Comparison of ENCODE assay signal across 8 cellular contexts in genomic region chr22:50209893-50210292, GRCh38. TPM values are rescaled to one million over a fixed set of nuclear protein-coding genes. Genes with fewer than 3 reads are reported as not detected.
A peak's percentile ranks its signal among the peaks of the same experiment; 100 is the strongest.
DNase-seq lines count a peak whose midpoint lies in the region; ATAC-seq, FAIRE-seq and TF ChIP-seq lines count a peak whose summit lies in the region.

No MANE protein-coding gene starts in this region.

- ATAC-seq in A549, result peak; percentile 77 to 78
- ATAC-seq in omental fat pad (ENCODE audit: low FRiP score), result no peak

- peaks cover 81% of the 10 kb centered on the region for H3K36me3 Mint-ChIP-seq in activated T-cell treated with anti-CD3 and anti-CD28 coated beads, Interleukin-2, amount 50 U/mL, for 24 hours (ENCODE audit: low read depth)

- H3K4me2 ChIP-seq in A549, result no peak overlapping the region

- FAIRE-seq in A549 (lab: Jason Lieb, UNC), result no peak

- H3K27ac Mint-ChIP-seq in activated T-cell treated with anti-CD3 and anti-CD28 coated beads, Interleukin-2, amount 50 U/mL, for 24 hours, result peak overlapping the region; percentile 48

- no peak for TF ChIP-seq EP300 in A549 (IDR thresholded peaks at IDR 0.05)

- intact Hi-C loops in uterus (cut with DNase I; ENCODE audit: low total_unique reads), result loop anchor here (10.0 kb wide), 1 partner anchor 285 kb away; no protein-coding TSS in a partner anchor

- 58% methylated on average over 20 of the region's 20 CpGs for WGBS in A549 (ENCODE audit: missing lambda C conversion rate)

- H3K4me3 Mint-ChIP-seq in activated T-cell treated with anti-CD3 and anti-CD28 coated beads, Interleukin-2, amount 50 U/mL, for 24 hours, result no peak overlapping the region

- DNase-seq in A549 (ENCODE audit: low read depth in 1 of 2, low spot score in 1 of 2) (peak; percentile 52 to 58), NOMO-1 treated with DMSO at 0.1 percent for 48 hours (lab: John Stamatoyannopoulos, UW; ENCODE audit: unreplicated experiment) (peak; percentile 47), fibroblast of peridontal ligament (ENCODE audit: extremely low read depth) (peak; percentile 68), omental fat pad (ENCODE audit: low spot score) (peak; percentile 52), uterus (peak; percentile 65 to 73), T1000 (lab: John Stamatoyannopoulos, UW) (no peak)
- DNase-seq in activated T-cell treated with anti-CD3 and anti-CD28 coated beads, Interleukin-2, amount 50 U/mL, for 24 hours, result peak; percentile 74

- TF ChIP-seq CTCF in A549 (IDR thresholded peaks at IDR 0.05) (peak; percentile 66), GM12872 (IDR thresholded peaks at IDR 0.05; ENCODE audit: insufficient read depth, low read depth, low read length) (peak; percentile 91), omental fat pad (IDR thresholded peaks at IDR 0.05) (peak in 1 of 3 donors; percentile 48), uterus (IDR thresholded peaks at IDR 0.05) (peak; percentile 74 to 81 (median 76))

- no peaks in the 10 kb centered on the region for H3K9me3 ChIP-seq in A549
- H3K9me3 ChIP-seq in uterus, result no peaks in the 10 kb centered on the region

- CTCF ChIA-PET in A549 (lab: Yijun Ruan, JAX), result interaction anchor here (1.0 to 3.2 kb wide), 3 partner anchors 11 to 61 kb away, joined by 3 to 18 read pairs (median 3); no protein-coding TSS in a partner anchor

- TF ChIP-seq POLR2A in A549 (IDR thresholded peaks at IDR 0.05; ENCODE audit: low read length) (no peak), uterus (IDR thresholded peaks at IDR 0.05) (no peak)

- H3K4me1 Mint-ChIP-seq in activated T-cell treated with anti-CD3 and anti-CD28 coated beads, Interleukin-2, amount 50 U/mL, for 24 hours (ENCODE audit: low read depth), result peaks cover 17% of the 10 kb centered on the region

- no peaks in the 10 kb centered on the region for H3K27me3 ChIP-seq in uterus

- H3K27ac ChIP-seq in A549 (no peak overlapping the region), uterus (peak overlapping the region in 1 of 2 donors; percentile 29)

- H3K9me3 Mint-ChIP-seq in activated T-cell treated with anti-CD3 and anti-CD28 coated beads, Interleukin-2, amount 50 U/mL, for 24 hours, result no peaks in the 10 kb centered on the region

- no peaks in the 10 kb centered on the region for H3K27me3 Mint-ChIP-seq in activated T-cell treated with anti-CD3 and anti-CD28 coated beads, Interleukin-2, amount 50 U/mL, for 24 hours

- POLR2A ChIA-PET in A549 (lab: Yijun Ruan, JAX), result no interaction called here

- H3K4me1 ChIP-seq in A549 (no peaks in the 10 kb centered on the region), uterus (peaks cover 0 to 9% of the 10 kb centered on the region in 2 donors)

- TF ChIP-seq RAD21 in A549 (conservative IDR thresholded peaks at IDR 0.05 in 1 of 2, IDR thresholded peaks at IDR 0.05 in 1 of 2), result peak; percentile 54 to 56

- H3K36me3 ChIP-seq in uterus, result no peaks in the 10 kb centered on the region

- H3K4me3 ChIP-seq in A549 (no peak overlapping the region), uterus (no peak overlapping the region)

TF ChIP-seq in A549, 52 proteins besides CTCF, POLR2A, EP300 and RAD21:
- peak; percentile 63; the same call in 2 of the 3 replicates for TF ChIP-seq SMC3 (IDR thresholded peaks at IDR 0.05)
- no peak for TF ChIP-seq ATOH8 (CRISPR knock-in tag; IDR thresholded peaks at IDR 0.05; ENCODE audit: low read depth)

RNA-seq across cellular contexts. Expression of gene SELENOO, which starts 9.1 kb away (rescaled TPM):
- polyA plus RNA-seq in A549 (2011; rRNA removed), result 7.8 and 8.1 TPM in 2 replicates
- 25.8 and 31.2 TPM in 2 replicates for polyA plus RNA-seq in A549 (2012; cell fraction: cytosol; rRNA removed)
- 128 and 152 TPM in 2 replicates for polyA plus RNA-seq in A549 (2012; cell fraction: nucleus; rRNA removed)
- 11.3 to 14.7 TPM (median 13.7 TPM) in 3 replicates for polyA plus RNA-seq in A549 (2017; fragmentation: RNase III; extraction: RNeasy Plus Mini Kit Qiagen cat#74134 plus additional on column Dnase treatment)
- polyA minus RNA-seq in A549 (2011; rRNA and poly(A)+ RNA removed), result 4.0 and 7.8 TPM in 2 replicates
- total RNA-seq in omental fat pad, result 10 to 100 TPM; 21.2 to 38.3 (median 31.9) TPM
- 10 to 100 TPM in 2 of 4 donors, 1 to 10 TPM in 2; 1.5 to 22.1 (median 10.0) TPM for total RNA-seq in uterus

RNA-seq across cellular contexts. Expression of gene TRABD, which starts 24.2 kb away (rescaled TPM):
- polyA plus RNA-seq in A549 (2011; rRNA removed), result 13.4 and 14.8 TPM in 2 replicates
- polyA plus RNA-seq in A549 (2012; cell fraction: cytosol; rRNA removed), result 72.4 and 81.9 TPM in 2 replicates
- 220 and 320 TPM in 2 replicates for polyA plus RNA-seq in A549 (2012; cell fraction: nucleus; rRNA removed)
- polyA plus RNA-seq in A549 (2017; fragmentation: RNase III; extraction: RNeasy Plus Mini Kit Qiagen cat#74134 plus additional on column Dnase treatment), result 28.2 to 30.9 TPM (median 30.4 TPM) in 3 replicates
- polyA minus RNA-seq in A549 (2011; rRNA and poly(A)+ RNA removed), result 6.0 and 16.5 TPM in 2 replicates
- total RNA-seq in omental fat pad, result 10 to 100 TPM; 18.3 to 43.1 (median 28.4) TPM
- total RNA-seq in uterus, result 10 to 100 TPM in 3 of 4 donors, 1 to 10 TPM in 1; 9.5 to 37.3 (median 15.0) TPM

RNA-seq across cellular contexts. Expression of gene TUBGCP6, which starts 34.9 kb away (rescaled TPM):
- polyA plus RNA-seq in A549 (2011; rRNA removed), result 6.5 and 7.2 TPM in 2 replicates
- 10.5 and 15.5 TPM in 2 replicates for polyA plus RNA-seq in A549 (2012; cell fraction: cytosol; rRNA removed)
- polyA plus RNA-seq in A549 (2012; cell fraction: nucleus; rRNA removed), result 122 and 169 TPM in 2 replicates
- polyA plus RNA-seq in A549 (2017; fragmentation: RNase III; extraction: RNeasy Plus Mini Kit Qiagen cat#74134 plus additional on column Dnase treatment), result 13.3 to 14.3 TPM (median 14.2 TPM) in 3 replicates
- polyA minus RNA-seq in A549 (2011; rRNA and poly(A)+ RNA removed), result 5.7 and 8.2 TPM in 2 replicates
- 10 to 100 TPM; 32.7 to 52.2 (median 33.5) TPM for total RNA-seq in omental fat pad
- 10 to 100 TPM; 19.1 to 52.2 (median 40.7) TPM for total RNA-seq in uterus

RNA-seq across cellular contexts. Expression of gene PANX2, which starts 39.4 kb away (rescaled TPM):
- polyA plus RNA-seq in A549 (2011; rRNA removed) (1.5 and 1.6 TPM in 2 replicates), A549 (2017; fragmentation: RNase III; extraction: RNeasy Plus Mini Kit Qiagen cat#74134 plus additional on column Dnase treatment) (3.9 to 4.4 TPM (median 4.3 TPM) in 3 replicates)
- polyA plus RNA-seq in A549 (2012; cell fraction: cytosol; rRNA removed), result 4.9 and 6.5 TPM in 2 replicates
- 13.2 and 16.9 TPM in 2 replicates for polyA plus RNA-seq in A549 (2012; cell fraction: nucleus; rRNA removed)
- 0.33 and 1.4 TPM in 2 replicates for polyA minus RNA-seq in A549 (2011; rRNA and poly(A)+ RNA removed)
- total RNA-seq in omental fat pad (1 to 10 TPM; 1.3 to 1.8 (median 1.6) TPM), uterus (under 1 TPM in 2 of 4 donors, not detected in 2; 0.35 to 0.43 TPM)

RNA-seq across cellular contexts. Expression of gene HDAC10, which starts 41.2 kb away (rescaled TPM):
- polyA plus RNA-seq in A549 (2011; rRNA removed) (2.4 and 2.5 TPM in 2 replicates), A549 (2017; fragmentation: RNase III; extraction: RNeasy Plus Mini Kit Qiagen cat#74134 plus additional on column Dnase treatment) (10.1 to 14.0 TPM (median 12.0 TPM) in 3 replicates)
- polyA plus RNA-seq in A549 (2012; cell fraction: cytosol; rRNA removed), result 5.3 and 8.2 TPM in 2 replicates
- polyA plus RNA-seq in A549 (2012; cell fraction: nucleus; rRNA removed), result 67.3 and 101 TPM in 2 replicates
- 1.8 and 3.1 TPM in 2 replicates for polyA minus RNA-seq in A549 (2011; rRNA and poly(A)+ RNA removed)
- total RNA-seq in omental fat pad (10 to 100 TPM; 18.4 to 53.8 (median 23.6) TPM), uterus (10 to 100 TPM in 3 of 4 donors, 1 to 10 TPM in 1; 1.2 to 40.5 (median 20.6) TPM)
